Comparison of ENCODE assay signal across 30 cellular contexts in genomic region chr20:36672991-36673390, GRCh38. TPM values are rescaled to one million over a fixed set of nuclear protein-coding genes. Genes with fewer than 3 reads are reported as not detected.
"Had no signal": no experiment of that assay in that cellular context is flagged by ENCODE, and none has a peak within 500 bp of the region (broad histone marks: within the 10 kb centered on the region; RNA-seq: fewer than 3 reads in every experiment).

No MANE protein-coding gene starts in this region.

- H3K36me3 ChIP-seq: neural progenitor cell, ovary, uterus had no signal

- H3K4me1 ChIP-seq: parathyroid adenoma, psoas muscle, sigmoid colon, spleen, suprapubic skin, testis, tibial artery, upper lobe of right lung, uterus had no signal

- H3K4me3 ChIP-seq: neural progenitor cell, ovary, psoas muscle, right lobe of liver, sigmoid colon, smooth muscle cell, spleen, suprapubic skin, testis, tibial artery, transverse colon, upper lobe of right lung, uterus had no signal

- H3K4me2 ChIP-seq: neural progenitor cell, smooth muscle cell had no signal

- DNase-seq: natural killer cell; occipital lobe; ovary; posterior cingulate gyrus; psoas muscle; right cardiac atrium; right lobe of liver; sigmoid colon; spleen; stimulated activated CD4-positive, alpha-beta T cell treated with anti-CD3 and anti-CD28 coated beads, Interleukin-12 subunit alpha, Interleukin-12 subunit beta, amount 100 ng/mL, for 4 hours; stimulated activated CD4-positive, alpha-beta T cell treated with anti-CD3 and anti-CD28 coated beads, Interleukin-1b, Interleukin-23, amount 100 ng/mL, for 48 hours; stimulated activated CD4-positive, alpha-beta T cell treated with anti-CD3 and anti-CD28 coated beads, Interleukin-4, amount 100 ng/mL, for 1 hour; stimulated activated CD4-positive, alpha-beta T cell treated with anti-CD3 and anti-CD28 coated beads, Interleukin-4, amount 100 ng/mL, for 4 hours; stimulated activated CD8-positive, alpha-beta memory T cell treated with anti-CD3 and anti-CD28 coated beads, Interleukin-4, amount 100 ng/mL, for 48 hours; stimulated activated naive CD4-positive, alpha-beta T cell; stimulated activated naive CD8-positive, alpha-beta T cell treated with anti-CD3 and anti-CD28 coated beads, Interleukin-15, amount 100 ng/mL, for 72 hours; stimulated activated naive CD8-positive, alpha-beta T cell treated with anti-CD3 and anti-CD28 coated beads, Interleukin-15, Interleukin-2, amounts not matched to agents 100 U/mL and 50 U/mL, for 24 hours; substantia nigra; testis; tibial artery; transverse colon; upper lobe of right lung; uterus had no signal

- H3K9ac ChIP-seq: neural progenitor cell, parathyroid adenoma had no signal

- H3K9me3 ChIP-seq: ovary, psoas muscle, right lobe of liver, sigmoid colon, spleen, suprapubic skin, testis, tibial artery, transverse colon, upper lobe of right lung, uterus had no signal

- H2AFZ ChIP-seq: neural progenitor cell, parathyroid adenoma had no signal

- ATAC-seq: natural killer cell; psoas muscle; right cardiac atrium; right lobe of liver; stimulated activated memory B cell treated with anti-CD40 and anti-IgM and Interleukin-4, amounts not matched to agents 10 μg/mL and 1 μg/mL and 100 μg/mL, for 72 hours; stimulated activated naive CD8-positive, alpha-beta T cell treated with anti-CD3 and anti-CD28 coated beads, Interleukin-15, amount 100 ng/mL, for 72 hours; stimulated activated naive CD8-positive, alpha-beta T cell treated with anti-CD3 and anti-CD28 coated beads, Interleukin-15, Interleukin-2, amounts not matched to agents 100 U/mL and 50 U/mL, for 24 hours; upper lobe of right lung had no signal

- H3K27me3 ChIP-seq: neural progenitor cell, ovary, right lobe of liver, sigmoid colon, spleen, suprapubic skin, testis, tibial artery, transverse colon, upper lobe of right lung, uterus had no signal

- H3K27ac ChIP-seq: neural progenitor cell, ovary, parathyroid adenoma, psoas muscle, right lobe of liver, sigmoid colon, spleen, suprapubic skin, testis, tibial artery, transverse colon, upper lobe of right lung, uterus had no signal

- H3K79me2 ChIP-seq: parathyroid adenoma had no signal

RNA-seq across cellular contexts. Expression of gene SLA2, which starts 27.0 kb away (rescaled TPM):
- total RNA-seq: occipital lobe, renal cortical epithelial cell, skeletal muscle tissue, smooth muscle cell had no signal
- polyA plus RNA-seq: smooth muscle cell had no signal
